Comparison of ENCODE assay signal across 8 cellular contexts in genomic region chrX:45801554-45801953, GRCh38.
DNase-seq lines count a peak whose midpoint lies in the region; ATAC-seq and TF ChIP-seq lines count a peak whose summit lies in the region.

No MANE protein-coding gene starts in this region.

- peaks cover 0 to 13% (median 0%) of the 10 kb centered on the region in 3 donors for H3K27me3 Mint-ChIP-seq in naive B cell

- peak; percentile 69 to 70 for ATAC-seq in naive B cell (ENCODE audit: low read depth in 2 of 2)
- ATAC-seq in HG03342 (IDR thresholded peaks at IDR 0.05; ENCODE audit: unreplicated experiment) = no peak

- no peak overlapping the region for H3K4me3 ChIP-seq in astrocyte of the cerebellum (ENCODE audit: low read depth, low read length)

- in situ Hi-C loops in ACHN (cut with HindIII; ENCODE audit: low pct_ligation_motif_present, low pct_unique_long_range_greater_than_20kb, low sequenced_read_pairs) = no loop called here
- in situ Hi-C loops in GM13976 (cut with MboI; ENCODE audit: low sequenced_read_pairs, unreplicated experiment) = no loop called here
- in situ Hi-C loops in astrocyte of the cerebellum (cut with HindIII; ENCODE audit: low sequenced_read_pairs) = no loop called here

- H3K4me1 Mint-ChIP-seq in naive B cell = peaks cover 3 to 10% (median 7%) of the 10 kb centered on the region in 3 donors

- no peak overlapping the region for H3K27ac Mint-ChIP-seq in naive B cell

- no peak overlapping the region for H3K4me3 Mint-ChIP-seq in naive B cell

- no peaks in the 10 kb centered on the region for H3K9me3 Mint-ChIP-seq in naive B cell

- DNase-seq in ACHN (peak; percentile 47), GM13976 (ENCODE audit: low spot score) (no peak), NCI-H1694 treated with DMSO at 0.1 percent for 48 hours (lab: John Stamatoyannopoulos, UW) (peak; percentile 10), astrocyte of the cerebellum (ENCODE audit: low read depth) (no peak), naive B cell (no peak), NCI-H1436 treated with DMSO at 0.1 percent for 48 hours (lab: John Stamatoyannopoulos, UW) (no peak), nucleus accumbens (lab: John Stamatoyannopoulos, UW) (no peak)

- no peaks in the 10 kb centered on the region for H3K36me3 Mint-ChIP-seq in naive B cell

- TF ChIP-seq CTCF in GM13976 (IDR thresholded peaks at IDR 0.05; ENCODE audit: borderline replicate concordance, control extremely low read depth, extremely low read depth, insufficient read depth, missing control alignments) = peak; percentile 27
- peak; percentile 18 for TF ChIP-seq CTCF in astrocyte of the cerebellum (IDR thresholded peaks at IDR 0.05; ENCODE audit: low read depth, low read length, missing control alignments)

Comparison
In these comparisons a context has a peak if more than half of its experiments do, and no peak if none do; other contexts are left out.
1. DNase-seq: peak in ACHN (single experiment) and NCI-H1694 treated with DMSO at 0.1 percent for 48 hours (single experiment); none in GM13976 (single experiment), astrocyte of the cerebellum (single experiment), naive B cell (single experiment), NCI-H1436 treated with DMSO at 0.1 percent for 48 hours (single experiment) and nucleus accumbens (0 of 56).